Comparison of ENCODE assay signal across 8 cellular contexts in genomic region chr17:42312285-42313130, GRCh38. TPM values are rescaled to one million over a fixed set of nuclear protein-coding genes. Genes with fewer than 3 reads are reported as not detected.
DNase-seq lines count a peak whose midpoint lies in the region; ATAC-seq and TF ChIP-seq lines count a peak whose summit lies in the region.

No MANE protein-coding gene starts in this region.

- H3K4me1 Mint-ChIP-seq in activated T-helper 17 cell treated with anti-CD3 and anti-CD28 coated beads, Interleukin-2, amount 50 U/mL, for 72 hours: peaks cover 52% of the 10 kb centered on the region
- peaks cover 17 to 42% of the 10 kb centered on the region in 2 donors for H3K4me1 Mint-ChIP-seq in natural killer cell treated with Interleukin-12 subunit alpha and Interleukin-12 subunit beta and Interleukin-15 and Interleukin-18, amount 100 ng/mL, for 72 hours (ENCODE audit: low read depth in 2 of 2)
- H3K4me1 Mint-ChIP-seq in stimulated activated naive CD8-positive, alpha-beta T cell treated with anti-CD3 and anti-CD28 coated beads, Interleukin-15, Interleukin-2, amounts not matched to agents 100 ng/mL and 50 ng/mL, for 24 hours (ENCODE audit: low read depth): peaks cover 87% of the 10 kb centered on the region

- no peaks in the 10 kb centered on the region for H3K9me3 Mint-ChIP-seq in activated T-helper 17 cell treated with anti-CD3 and anti-CD28 coated beads, Interleukin-2, amount 50 U/mL, for 72 hours
- H3K9me3 Mint-ChIP-seq in natural killer cell treated with Interleukin-12 subunit alpha and Interleukin-12 subunit beta and Interleukin-15 and Interleukin-18, amount 100 ng/mL, for 72 hours: no peaks in the 10 kb centered on the region
- no peaks in the 10 kb centered on the region for H3K9me3 Mint-ChIP-seq in stimulated activated naive CD8-positive, alpha-beta T cell treated with anti-CD3 and anti-CD28 coated beads, Interleukin-15, Interleukin-2, amounts not matched to agents 100 ng/mL and 50 ng/mL, for 24 hours

- intact Hi-C loops in OCI-LY7 (cut with micrococcal nuclease; ENCODE audit: unreplicated experiment): no loop called here

- DNase-seq in DMS114 treated with DMSO at 0.1 percent for 48 hours (lab: John Stamatoyannopoulos, UW; ENCODE audit: unreplicated experiment) (peak; percentile 56), OCI-LY7 (ENCODE audit: low spot score) (peak; percentile 78), fibroblast of mammary gland (ENCODE audit: low read depth) (peak; percentile 80)
- DNase-seq in natural killer cell treated with Interleukin-12 subunit alpha and Interleukin-12 subunit beta and Interleukin-15 and Interleukin-18, amount 100 ng/mL, for 72 hours (ENCODE audit: low spot score): peak; percentile 77

- peak; percentile 68 for ATAC-seq in HG02798 (IDR thresholded peaks at IDR 0.05; ENCODE audit: poor library complexity, unreplicated experiment)
- peak; percentile 74 for ATAC-seq in activated T-helper 17 cell treated with anti-CD3 and anti-CD28 coated beads, Interleukin-2, amount 50 U/mL, for 72 hours (replicated peaks)
- peak; percentile 82 to 84 for ATAC-seq in natural killer cell treated with Interleukin-12 subunit alpha and Interleukin-12 subunit beta and Interleukin-15 and Interleukin-18, amount 100 ng/mL, for 72 hours
- no peak for ATAC-seq in HG02970 (IDR thresholded peaks at IDR 0.05; ENCODE audit: low FRiP score, unreplicated experiment)

- TF ChIP-seq CTCF in OCI-LY7 (conservative IDR thresholded peaks at IDR 0.05; ENCODE audit: low read length) (peak; percentile 83), fibroblast of mammary gland (conservative IDR thresholded peaks at IDR 0.05; ENCODE audit: control insufficient read depth, insufficient read depth, low read depth, low read length) (peak; percentile 51)

- H3K27ac Mint-ChIP-seq in activated T-helper 17 cell treated with anti-CD3 and anti-CD28 coated beads, Interleukin-2, amount 50 U/mL, for 72 hours: peak overlapping the region; percentile 86
- H3K27ac Mint-ChIP-seq in natural killer cell treated with Interleukin-12 subunit alpha and Interleukin-12 subunit beta and Interleukin-15 and Interleukin-18, amount 100 ng/mL, for 72 hours: peak overlapping the region; percentile 67 to 85
- peak overlapping the region; percentile 91 for H3K27ac Mint-ChIP-seq in stimulated activated naive CD8-positive, alpha-beta T cell treated with anti-CD3 and anti-CD28 coated beads, Interleukin-15, Interleukin-2, amounts not matched to agents 100 ng/mL and 50 ng/mL, for 24 hours

- H2AFZ ChIP-seq in OCI-LY7 (ENCODE audit: low read length): no peak overlapping the region

- no peak overlapping the region for H3K27ac ChIP-seq in OCI-LY7 (ENCODE audit: low read depth, low read length, poor library complexity, severe bottlenecking)

- no peaks in the 10 kb centered on the region for H3K79me2 ChIP-seq in OCI-LY7 (ENCODE audit: insufficient read depth, low read depth, low read length)

- H3K36me3 Mint-ChIP-seq in activated T-helper 17 cell treated with anti-CD3 and anti-CD28 coated beads, Interleukin-2, amount 50 U/mL, for 72 hours (ENCODE audit: low read depth): peaks cover 100% of the 10 kb centered on the region
- H3K36me3 Mint-ChIP-seq in natural killer cell treated with Interleukin-12 subunit alpha and Interleukin-12 subunit beta and Interleukin-15 and Interleukin-18, amount 100 ng/mL, for 72 hours: no peaks in the 10 kb centered on the region
- H3K36me3 Mint-ChIP-seq in stimulated activated naive CD8-positive, alpha-beta T cell treated with anti-CD3 and anti-CD28 coated beads, Interleukin-15, Interleukin-2, amounts not matched to agents 100 ng/mL and 50 ng/mL, for 24 hours (ENCODE audit: low read depth): peaks cover 73% of the 10 kb centered on the region

- H4K20me1 ChIP-seq in OCI-LY7 (ENCODE audit: insufficient read depth, low read length): no peaks in the 10 kb centered on the region

- H3K9me3 ChIP-seq in OCI-LY7 (ENCODE audit: low read length): no peaks in the 10 kb centered on the region

- CTCF ChIA-PET in OCI-LY7 (lab: Charles Lee; ENCODE audit: unreplicated experiment): interaction anchor here (0.5 kb wide), 1 partner anchor 205 kb away, joined by 11 read pairs; no protein-coding TSS in a partner anchor

- peak overlapping the region; percentile 60 for H3K4me2 ChIP-seq in OCI-LY7 (ENCODE audit: low read length)

- H3K27me3 Mint-ChIP-seq in activated T-helper 17 cell treated with anti-CD3 and anti-CD28 coated beads, Interleukin-2, amount 50 U/mL, for 72 hours: no peaks in the 10 kb centered on the region
- no peaks in the 10 kb centered on the region for H3K27me3 Mint-ChIP-seq in natural killer cell treated with Interleukin-12 subunit alpha and Interleukin-12 subunit beta and Interleukin-15 and Interleukin-18, amount 100 ng/mL, for 72 hours
- no peaks in the 10 kb centered on the region for H3K27me3 Mint-ChIP-seq in stimulated activated naive CD8-positive, alpha-beta T cell treated with anti-CD3 and anti-CD28 coated beads, Interleukin-15, Interleukin-2, amounts not matched to agents 100 ng/mL and 50 ng/mL, for 24 hours

- H3K4me3 Mint-ChIP-seq in activated T-helper 17 cell treated with anti-CD3 and anti-CD28 coated beads, Interleukin-2, amount 50 U/mL, for 72 hours: peak overlapping the region; percentile 63
- H3K4me3 Mint-ChIP-seq in natural killer cell treated with Interleukin-12 subunit alpha and Interleukin-12 subunit beta and Interleukin-15 and Interleukin-18, amount 100 ng/mL, for 72 hours: no peak overlapping the region
- peak overlapping the region; percentile 70 for H3K4me3 Mint-ChIP-seq in stimulated activated naive CD8-positive, alpha-beta T cell treated with anti-CD3 and anti-CD28 coated beads, Interleukin-15, Interleukin-2, amounts not matched to agents 100 ng/mL and 50 ng/mL, for 24 hours

- no TSS peak for BruUV-seq in OCI-LY7 (replicated peaks; lab: Mats Ljungman, UMichigan)

- no peaks in the 10 kb centered on the region for H3K9me2 ChIP-seq in OCI-LY7 (ENCODE audit: insufficient read depth, low read length)

- no peaks in the 10 kb centered on the region for H3K36me3 ChIP-seq in OCI-LY7 (ENCODE audit: insufficient read depth, low read length)

- H3K4me1 ChIP-seq in OCI-LY7 (ENCODE audit: insufficient read depth, low read length, poor library complexity, severe bottlenecking): peaks cover 34% of the 10 kb centered on the region

- POLR2A ChIA-PET in OCI-LY7 (lab: Charles Lee): interaction anchor here (0.6 to 1.2 kb wide), 3 partner anchors 38 to 84 kb away, joined by 3 to 4 read pairs (median 4); partner anchors contain the start of gene STAT3

- peak overlapping the region; percentile 46 for H3K4me3 ChIP-seq in OCI-LY7 (ENCODE audit: low read depth, low read length, poor library complexity, severe bottlenecking)
- no peak overlapping the region for H3K4me3 ChIP-seq in fibroblast of mammary gland (ENCODE audit: control insufficient read depth, low read depth, low read length)

RNA-seq across cellular contexts. Expression of gene STAT5A, which starts 24.2 kb away (rescaled TPM):
- 1.9 and 3.8 TPM in 2 replicates for total RNA-seq in OCI-LY7 (2014; rRNA removed; shearing (Covaris generic))
- 7.9 TPM in 2 replicates for total RNA-seq in OCI-LY7 (2022)
- total RNA-seq in activated T-helper 17 cell treated with anti-CD3 and anti-CD28 coated beads, Interleukin-2, amount 50 U/mL, for 72 hours: 100 to 1,000 TPM; 133 to 305 TPM
- 100 to 1,000 TPM; 187 to 392 TPM for total RNA-seq in natural killer cell treated with Interleukin-12 subunit alpha and Interleukin-12 subunit beta and Interleukin-15 and Interleukin-18, amount 100 ng/mL, for 72 hours

RNA-seq across cellular contexts. Expression of gene STAT5B, which starts 36.3 kb away (rescaled TPM):
- total RNA-seq in OCI-LY7 (2014; rRNA removed; shearing (Covaris generic)): 32.4 and 33.3 TPM in 2 replicates
- 46.7 and 50.5 TPM in 2 replicates for total RNA-seq in OCI-LY7 (2022)
- total RNA-seq in activated T-helper 17 cell treated with anti-CD3 and anti-CD28 coated beads, Interleukin-2, amount 50 U/mL, for 72 hours: 100 to 1,000 TPM; 124 to 255 TPM
- 100 to 1,000 TPM; 131 to 209 TPM for total RNA-seq in natural killer cell treated with Interleukin-12 subunit alpha and Interleukin-12 subunit beta and Interleukin-15 and Interleukin-18, amount 100 ng/mL, for 72 hours

Comparison
In these comparisons a context has a peak if more than half of its experiments do, and no peak if none do; other contexts are left out.
1. RNA of gene STAT5A, which starts 24.2 kb away (total RNA-seq): 187 to 392 TPM in natural killer cell treated with Interleukin-12 subunit alpha and Interleukin-12 subunit beta and Interleukin-15 and Interleukin-18, amount 100 ng/mL, for 72 hours and 133 to 305 TPM in activated T-helper 17 cell treated with anti-CD3 and anti-CD28 coated beads, Interleukin-2, amount 50 U/mL, for 72 hours; 1.9 to 7.9 TPM in OCI-LY7; every median in the first group is over 10 times any median in the second.
2. Peak in every context shown above with its lines, with median percentiles within 50 percentile points of each other: DNase-seq and H3K27ac Mint-ChIP-seq.